In the genomic region with DNA sequence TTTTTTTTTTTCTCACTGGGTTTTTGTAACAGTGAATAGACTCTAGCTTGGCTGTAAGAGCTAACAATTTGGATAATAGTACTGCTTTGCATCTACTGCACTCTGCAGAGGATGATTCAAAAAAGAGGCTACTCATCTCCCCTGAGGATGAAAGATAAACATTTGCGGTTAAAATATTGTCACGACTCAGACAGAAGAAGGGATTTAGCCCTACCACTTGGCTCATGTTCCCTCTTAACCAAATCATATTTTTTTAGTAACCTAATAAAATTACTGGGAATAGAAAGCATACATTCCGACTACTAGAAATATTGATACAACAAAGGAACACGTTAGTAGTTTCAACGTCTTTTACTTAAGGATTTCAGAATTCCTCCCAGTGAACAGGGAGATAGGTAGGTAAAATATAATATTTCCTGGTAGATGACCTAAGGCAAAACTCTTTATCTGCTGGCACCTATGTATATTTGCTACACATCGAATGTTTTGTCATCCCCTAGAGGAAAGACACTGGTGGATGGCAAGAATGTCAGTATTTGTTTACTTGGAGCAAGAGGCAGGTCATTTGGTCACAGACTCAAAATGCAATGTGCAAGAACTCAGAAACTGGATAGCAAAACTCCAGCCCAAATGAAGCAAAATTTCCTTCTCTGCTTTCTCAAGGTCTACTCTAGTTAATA, we compare ENCODE assay signal across 19 cellular contexts.
DNase-seq lines count a peak whose midpoint lies in the region; ATAC-seq and TF ChIP-seq lines count a peak whose summit lies in the region.
"Had no signal": no experiment of that assay in that cellular context is flagged by ENCODE, and none has a peak within 500 bp of the region (broad histone marks: within the 10 kb centered on the region; RNA-seq: fewer than 3 reads in every experiment).

No MANE protein-coding gene starts in this region.

- no peak overlapping the region for H3K27ac Mint-ChIP-seq in effector memory CD8-positive, alpha-beta T cell
- H3K27ac Mint-ChIP-seq: activated T-helper 17 cell treated with anti-CD3 and anti-CD28 coated beads, Interleukin-2, amount 50 U/mL, for 72 hours; CD4-positive, CD25-positive, alpha-beta regulatory T cell; nephron progenitor cell had no signal

- no peak overlapping the region for H2BK12ac ChIP-seq in mesenchymal stem cell (ENCODE audit: low read length in 2 of 2)

- TF ChIP-seq CTCF in AG10803 (conservative IDR thresholded peaks at IDR 0.05; ENCODE audit: low read length) (no peak; the same call in 1 of the 2 replicates), astrocyte of the spinal cord (IDR thresholded peaks at IDR 0.05; ENCODE audit: low read depth, low read length) (no peak), lower lobe of right lung (IDR thresholded peaks at IDR 0.05) (no peak)

- H2AFZ ChIP-seq in Karpas-422 (ENCODE audit: low read length): no peak overlapping the region
- H2AFZ ChIP-seq in mesenchymal stem cell (ENCODE audit: low read depth, low read length): no peak overlapping the region

- H3K27ac ChIP-seq in Karpas-422 (ENCODE audit: low read length): no peak overlapping the region
- H3K27ac ChIP-seq in mesenchymal stem cell (ENCODE audit: low read length, poor library complexity, severe bottlenecking): peak overlapping the region; percentile 64
- H3K27ac ChIP-seq in lower lobe of right lung: no peak overlapping the region
- H3K27ac ChIP-seq: heart left ventricle, right atrium auricular region had no signal

- no peaks in the 10 kb centered on the region for H3K79me2 ChIP-seq in Karpas-422 (ENCODE audit: low read length)

- no peak overlapping the region for H2AK5ac ChIP-seq in mesenchymal stem cell (ENCODE audit: low read length, severe bottlenecking)

- no peaks in the 10 kb centered on the region for H3K79me1 ChIP-seq in mesenchymal stem cell (replicated peaks; ENCODE audit: low read length, poor library complexity, severe bottlenecking)

- no peak overlapping the region for H4K91ac ChIP-seq in mesenchymal stem cell (ENCODE audit: low read length)

- H3K4me3 Mint-ChIP-seq in effector memory CD8-positive, alpha-beta T cell: no peak overlapping the region
- H3K4me3 Mint-ChIP-seq: activated T-helper 17 cell treated with anti-CD3 and anti-CD28 coated beads, Interleukin-2, amount 50 U/mL, for 72 hours; CD4-positive, CD25-positive, alpha-beta regulatory T cell; nephron progenitor cell had no signal

- no peak overlapping the region for H4K8ac ChIP-seq in mesenchymal stem cell (ENCODE audit: low read length)

- no peaks in the 10 kb centered on the region for H3K9me3 ChIP-seq in Karpas-422 (ENCODE audit: low read length)
- H3K9me3 ChIP-seq in mesenchymal stem cell (ENCODE audit: control insufficient read depth, low read length): no peaks in the 10 kb centered on the region
- no peaks in the 10 kb centered on the region for H3K9me3 ChIP-seq in lower lobe of right lung
- H3K9me3 ChIP-seq: heart left ventricle, right atrium auricular region had no signal

- H3K27me3 Mint-ChIP-seq in effector memory CD8-positive, alpha-beta T cell: peaks cover 12 to 26% of the 10 kb centered on the region in 2 donors
- H3K27me3 Mint-ChIP-seq: activated T-helper 17 cell treated with anti-CD3 and anti-CD28 coated beads, Interleukin-2, amount 50 U/mL, for 72 hours had no signal

- no peaks in the 10 kb centered on the region for H3K36me3 ChIP-seq in Karpas-422 (ENCODE audit: insufficient read depth, low read length)
- no peaks in the 10 kb centered on the region for H3K36me3 ChIP-seq in mesenchymal stem cell (ENCODE audit: control insufficient read depth in 1 of 2, insufficient read depth in 2 of 2, low read depth in 1 of 2, low read length in 2 of 2)
- no peaks in the 10 kb centered on the region for H3K36me3 ChIP-seq in lower lobe of right lung
- H3K36me3 ChIP-seq: heart left ventricle, right atrium auricular region had no signal

- H3K27me3 ChIP-seq in Karpas-422 (ENCODE audit: low read length) (no peaks in the 10 kb centered on the region), mesenchymal stem cell (ENCODE audit: control insufficient read depth in 1 of 2, insufficient read depth in 1 of 2, low read length in 2 of 2) (peaks cover 0 to 4% of the 10 kb centered on the region in 2 experiments), lower lobe of right lung (ENCODE audit: low read depth) (no peaks in the 10 kb centered on the region)
- H3K27me3 ChIP-seq: right atrium auricular region had no signal

- H3K4me3 ChIP-seq in AG10803 (ENCODE audit: low read length) (no peak overlapping the region), Karpas-422 (ENCODE audit: low read length) (no peak overlapping the region), astrocyte of the spinal cord (ENCODE audit: low read depth, low read length) (no peak overlapping the region), mesenchymal stem cell (ENCODE audit: insufficient read depth in 1 of 2, low read depth in 1 of 2, low read length in 2 of 2) (peak overlapping the region in 1 of 2 experiments; percentile 43), lower lobe of right lung (no peak overlapping the region)
- H3K4me3 ChIP-seq: heart left ventricle, right atrium auricular region had no signal

- H3K4me2 ChIP-seq in Karpas-422 (ENCODE audit: low read depth, low read length, poor library complexity, severe bottlenecking) (peak overlapping the region; percentile 12), mesenchymal stem cell (ENCODE audit: low read length, poor library complexity, severe bottlenecking) (no peak overlapping the region)

- intact Hi-C loops in lower lobe of right lung (cut with DNase I): no loop called here

- H3K9me3 Mint-ChIP-seq in effector memory CD8-positive, alpha-beta T cell: peaks cover 0 to 6% of the 10 kb centered on the region in 2 donors
- H3K9me3 Mint-ChIP-seq: activated T-helper 17 cell treated with anti-CD3 and anti-CD28 coated beads, Interleukin-2, amount 50 U/mL, for 72 hours had no signal

- H2BK5ac ChIP-seq in mesenchymal stem cell (ENCODE audit: low read depth, low read length, poor library complexity, severe bottlenecking): no peak overlapping the region

- H2BK120ac ChIP-seq in mesenchymal stem cell (ENCODE audit: low read depth, low read length): no peak overlapping the region

- H3K9ac ChIP-seq in Karpas-422 (ENCODE audit: low read length) (no peak overlapping the region), mesenchymal stem cell (ENCODE audit: low read length) (peak overlapping the region; percentile 72)

- WGBS in mesenchymal stem cell: no CpG with 5 or more reads among the region's 6 CpGs

- no peaks in the 10 kb centered on the region for H3K9me2 ChIP-seq in Karpas-422 (replicated peaks; ENCODE audit: insufficient read depth, low read length)

- H4K20me1 ChIP-seq in Karpas-422 (ENCODE audit: insufficient read depth, low read depth, low read length): no peaks in the 10 kb centered on the region

- in situ Hi-C loops in astrocyte of the spinal cord (cut with HindIII; ENCODE audit: low sequenced_read_pairs): loop anchor here (25.0 kb wide), 1 partner anchor 109 kb away; no protein-coding TSS in a partner anchor

- no peaks in the 10 kb centered on the region for H3K4me1 Mint-ChIP-seq in effector memory CD8-positive, alpha-beta T cell (ENCODE audit: low read depth in 2 of 2)
- H3K4me1 Mint-ChIP-seq: activated T-helper 17 cell treated with anti-CD3 and anti-CD28 coated beads, Interleukin-2, amount 50 U/mL, for 72 hours; CD4-positive, CD25-positive, alpha-beta regulatory T cell had no signal

- peak; percentile 92 for DNase-seq in AG10803 (ENCODE audit: low read depth)
- DNase-seq in Karpas-422: no peak
- peak; percentile 88 for DNase-seq in astrocyte of the spinal cord (ENCODE audit: low read depth, low spot score)
- DNase-seq in mesenchymal stem cell: peak; percentile 91
- DNase-seq in iPS-NIHi7 (ENCODE audit: extremely low spot score): no peak
- DNase-seq in SKM-1 (lab: John Stamatoyannopoulos, UW; ENCODE audit: unreplicated experiment): no peak
- DNase-seq in lower lobe of right lung: no peak
- no peak for DNase-seq in effector memory CD8-positive, alpha-beta T cell
- DNase-seq: anterior cingulate cortex; CD4-positive, CD25-positive, alpha-beta regulatory T cell; effector CD4-positive, alpha-beta T cell; heart left ventricle; left ventricle myocardium superior; MV-4-11; nephron progenitor cell; stimulated activated naive CD8-positive, alpha-beta T cell treated with anti-CD3 and anti-CD28 coated beads, Interleukin-15, Interleukin-2, amounts not matched to agents 100 U/mL and 50 U/mL, for 24 hours had no signal

- no peak overlapping the region for H3K23ac ChIP-seq in mesenchymal stem cell (ENCODE audit: low read length in 2 of 2)

- H3K4me1 ChIP-seq in Karpas-422 (ENCODE audit: low read length) (peaks cover 28% of the 10 kb centered on the region), mesenchymal stem cell (ENCODE audit: control insufficient read depth, insufficient read depth, low read depth, low read length) (peaks cover 8% of the 10 kb centered on the region), lower lobe of right lung (no peaks in the 10 kb centered on the region)
- H3K4me1 ChIP-seq: heart left ventricle, right atrium auricular region had no signal

- no peak overlapping the region for H3K18ac ChIP-seq in mesenchymal stem cell (ENCODE audit: low read depth in 1 of 2, low read length in 2 of 2)

- no peaks in the 10 kb centered on the region for H3K36me3 Mint-ChIP-seq in effector memory CD8-positive, alpha-beta T cell (ENCODE audit: insufficient read depth)
- H3K36me3 Mint-ChIP-seq: CD4-positive, CD25-positive, alpha-beta regulatory T cell had no signal

- H2BK15ac ChIP-seq in mesenchymal stem cell (ENCODE audit: low read depth, poor library complexity, severe bottlenecking): no peak overlapping the region

- H3K14ac ChIP-seq in mesenchymal stem cell (ENCODE audit: low read length in 2 of 2): no peak overlapping the region

- no peak for ATAC-seq in lower lobe of right lung
- no peak for ATAC-seq in effector memory CD8-positive, alpha-beta T cell (replicated peaks)
- ATAC-seq: activated T-helper 17 cell treated with anti-CD3 and anti-CD28 coated beads, Interleukin-2, amount 50 U/mL, for 72 hours; heart left ventricle; left ventricle myocardium superior; Panc1; stimulated activated naive CD8-positive, alpha-beta T cell treated with anti-CD3 and anti-CD28 coated beads, Interleukin-15, Interleukin-2, amounts not matched to agents 100 U/mL and 50 U/mL, for 24 hours had no signal

- no peak overlapping the region for H3K4ac ChIP-seq in mesenchymal stem cell (ENCODE audit: low read depth in 1 of 2, low read length in 2 of 2)

Comparison
In these comparisons a context has a peak if more than half of its experiments do, and no peak if none do; other contexts are left out.
1. DNase-seq: peak in AG10803 (single experiment), astrocyte of the spinal cord (single experiment) and mesenchymal stem cell (single experiment); none in Karpas-422 (single experiment), iPS-NIHi7 (single experiment), SKM-1 (single experiment), lower lobe of right lung (single experiment) and effector memory CD8-positive, alpha-beta T cell (0 of 3).